17 cellular contexts compared by ENCODE assay signal in the genomic region with DNA sequence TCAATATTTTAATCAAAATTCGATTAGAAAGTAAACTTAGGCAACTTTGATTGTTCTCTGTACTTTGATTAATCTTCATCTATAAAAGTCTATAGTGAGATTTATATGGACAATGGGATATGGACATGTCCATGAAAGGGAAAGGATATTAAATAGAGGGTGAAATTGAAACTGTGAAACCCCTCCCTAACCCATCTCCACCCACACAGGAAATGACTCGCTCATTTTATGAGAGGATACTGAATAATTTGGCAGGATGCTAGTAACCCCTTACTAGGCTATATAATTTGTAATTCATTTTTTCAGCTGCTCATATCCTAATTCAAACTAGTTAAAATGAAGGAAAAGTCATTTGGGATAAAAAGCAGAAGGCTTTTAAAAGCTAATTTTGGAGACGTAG.
DNase-seq lines count a peak whose midpoint lies in the region; ATAC-seq, FAIRE-seq and TF ChIP-seq lines count a peak whose summit lies in the region.
"Had no signal": no experiment of that assay in that cellular context is flagged by ENCODE, and none has a peak within 500 bp of the region (broad histone marks: within the 10 kb centered on the region; RNA-seq: fewer than 3 reads in every experiment).

No MANE protein-coding gene starts in this region.

- DNase-seq in A673 (ENCODE audit: low spot score): peak; percentile 89
- peak; percentile 11 for DNase-seq in H54 (ENCODE audit: insufficient read length, low spot score)
- DNase-seq in SW480 (ENCODE audit: low spot score): peak; percentile 2
- DNase-seq in fibroblast of the aortic adventitia (ENCODE audit: low read depth): peak; percentile 35
- no peak for DNase-seq in retina
- no peak for DNase-seq in NCI-H345 treated with DMSO at 0.1 percent for 48 hours (lab: John Stamatoyannopoulos, UW; ENCODE audit: unreplicated experiment)
- DNase-seq: activated CD4-positive, alpha-beta memory T cell treated with anti-CD3 and anti-CD28 coated beads, Interleukin-2, amount 10 ng/mL, durations not matched to agents 7 days and 5 days; activated gamma-delta T cell treated with Interleukin-2 at 50 U/mL for 16 hours; effector memory CD4-positive, alpha-beta T cell; glutamatergic neuron; KG1; kidney; NCI-H1694; tibial artery had no signal

- intact Hi-C loops in A673 (cut with micrococcal nuclease; ENCODE audit: unreplicated experiment): no loop called here

- H3K27ac ChIP-seq in A673 (ENCODE audit: low read depth, low read length, poor library complexity, severe bottlenecking): peak overlapping the region; percentile 79
- H3K27ac ChIP-seq: prostate gland, tibial artery had no signal

- H3K36me3 ChIP-seq in A673 (ENCODE audit: insufficient read depth, low read length, poor library complexity, severe bottlenecking): no peaks in the 10 kb centered on the region
- H3K36me3 ChIP-seq: prostate gland, tibial artery had no signal

- ATAC-seq in GM21515 (IDR thresholded peaks at IDR 0.05; ENCODE audit: unreplicated experiment) (no peak), GM21528 (IDR thresholded peaks at IDR 0.05; ENCODE audit: low FRiP score, unreplicated experiment) (no peak)

- no peak for TF ChIP-seq CTCF in A673 (conservative IDR thresholded peaks at IDR 0.05; ENCODE audit: low read depth, low read length)
- TF ChIP-seq CTCF in fibroblast of the aortic adventitia (IDR thresholded peaks at IDR 0.05; ENCODE audit: insufficient read depth, low read length): no peak

- CTCF ChIA-PET in A673 (lab: Charles Lee): no interaction called here

- peaks cover 5% of the 10 kb centered on the region for H3K9me3 ChIP-seq in A673 (ENCODE audit: low read depth, low read length, poor library complexity, severe bottlenecking)
- H3K9me3 ChIP-seq: prostate gland had no signal

- FAIRE-seq in H54 (lab: Jason Lieb, UNC): peak; percentile 87
- FAIRE-seq: kidney had no signal

- H3K4me1 ChIP-seq in A673 (ENCODE audit: insufficient read depth, low read length, poor library complexity, severe bottlenecking): peaks cover 24% of the 10 kb centered on the region
- H3K4me1 ChIP-seq: prostate gland, tibial artery had no signal

- no peaks in the 10 kb centered on the region for H3K27me3 ChIP-seq in A673 (replicated peaks; ENCODE audit: insufficient read depth, low read depth, low read length, poor library complexity)
- H3K27me3 ChIP-seq: tibial artery had no signal

- BruUV-seq in A673 (replicated peaks; lab: Mats Ljungman, UMichigan): no TSS peak

- POLR2A ChIA-PET in A673 (lab: Charles Lee; ENCODE audit: low non-redundant PET): no interaction called here

- no peak for TF ChIP-seq POLR2A in H54 (IDR thresholded peaks at IDR 0.05; ENCODE audit: low read depth, low read length)

- H3K4me3 ChIP-seq in A673 (ENCODE audit: low read depth, low read length, poor library complexity, severe bottlenecking) (no peak overlapping the region), fibroblast of the aortic adventitia (ENCODE audit: low read depth, low read length) (no peak overlapping the region)
- H3K4me3 ChIP-seq: prostate gland, tibial artery had no signal

Comparison
In these comparisons a context has a peak if more than half of its experiments do, and no peak if none do; other contexts are left out.
1. DNase-seq: peak in A673 (single experiment), H54 (single experiment), SW480 (single experiment) and fibroblast of the aortic adventitia (single experiment); none in retina (single experiment) and NCI-H345 treated with DMSO at 0.1 percent for 48 hours (single experiment).